8 cellular contexts compared by ENCODE assay signal in genomic region chr9:33167084-33167948, GRCh38. TPM values are rescaled to one million over a fixed set of nuclear protein-coding genes. Genes with fewer than 3 reads are reported as not detected.
A peak's percentile ranks its signal among the peaks of the same experiment; 100 is the strongest.
DNase-seq lines count a peak whose midpoint lies in the region; ATAC-seq and TF ChIP-seq lines count a peak whose summit lies in the region.

TSS of gene B4GALT1 (minus strand) at chr9:33167336. CDS start at chr9:33167169, 167 bp downstream.

- peaks cover 19 to 22% of the 10 kb centered on the region in 2 donors for H3K36me3 Mint-ChIP-seq in activated naive CD4-positive, alpha-beta T cell treated with anti-CD3 and anti-CD28 coated beads, Interleukin-2, amount 50 U/mL, for 72 hours

- POLR2A ChIA-PET in GM10248 (lab: Yijun Ruan, JAX) = interaction anchor here (1.0 to 2.2 kb wide), 4 partner anchors 8 to 142 kb away, joined by 3 to 11 read pairs (median 7); partner anchors contain the start of gene DNAJA1

- H3K27ac Mint-ChIP-seq in activated naive CD4-positive, alpha-beta T cell treated with anti-CD3 and anti-CD28 coated beads, Interleukin-2, amount 50 U/mL, for 72 hours = peak within 1 kb of the TSS; percentile 98 to 99

- CTCF ChIA-PET in GM10248 (lab: Yijun Ruan, JAX) = interaction anchor here (0.8 to 1.9 kb wide), 9 partner anchors 9 to 59 kb away, joined by 3 to 10 read pairs (median 4); no protein-coding TSS in a partner anchor

- H3K27ac ChIP-seq in osteoblast (ENCODE audit: low read depth, low read length) = peak within 1 kb of the TSS; percentile 95
- H3K27ac ChIP-seq in temporal lobe (ENCODE audit: low read depth, low read length) = peak within 1 kb of the TSS; percentile 67

- peaks cover 47% of the 10 kb centered on the region for H3K79me2 ChIP-seq in osteoblast (ENCODE audit: insufficient read depth, low read length)

- H3K4me3 ChIP-seq in osteoblast (ENCODE audit: insufficient read depth, low read length) = peak within 1 kb of the TSS; percentile 91

- no peaks in the 10 kb centered on the region for H3K27me3 ChIP-seq in osteoblast (ENCODE audit: insufficient read depth, low read length)

- peaks cover 45% of the 10 kb centered on the region for H3K4me1 ChIP-seq in osteoblast (ENCODE audit: insufficient read depth, low read length)

- H2AFZ ChIP-seq in osteoblast (ENCODE audit: low read length) = peak within 1 kb of the TSS; percentile 65

- no peaks in the 10 kb centered on the region for H3K9me3 Mint-ChIP-seq in activated naive CD4-positive, alpha-beta T cell treated with anti-CD3 and anti-CD28 coated beads, Interleukin-2, amount 50 U/mL, for 72 hours

- no peaks in the 10 kb centered on the region for H3K36me3 ChIP-seq in osteoblast (ENCODE audit: insufficient read depth, low read length)

- peak; percentile 95 for DNase-seq in GM10248 (ENCODE audit: extremely low spot score)
- peak; percentile 68 for DNase-seq in NCI-H1048 (lab: John Stamatoyannopoulos, UW)
- peak; percentile 96 for DNase-seq in SKM-1 treated with dmso at 0.1 percent for 144 hours (lab: John Stamatoyannopoulos, UW; ENCODE audit: unreplicated experiment)
- DNase-seq in activated naive CD4-positive, alpha-beta T cell treated with anti-CD3 and anti-CD28 coated beads, Interleukin-2, amount 50 U/mL, for 72 hours (ENCODE audit: low spot score in 2 of 2) = peak; percentile 93
- DNase-seq in glomerular endothelial cell (ENCODE audit: extremely low read depth, low read depth, low spot score) = no peak
- DNase-seq in osteoblast (ENCODE audit: insufficient read length, low spot score, missing footprints) = peak; percentile 99

- peak; percentile 54 for ATAC-seq in HG02571 (IDR thresholded peaks at IDR 0.05; ENCODE audit: unreplicated experiment)
- peak; percentile 81 to 85 for ATAC-seq in activated naive CD4-positive, alpha-beta T cell treated with anti-CD3 and anti-CD28 coated beads, Interleukin-2, amount 50 U/mL, for 72 hours

- H4K20me1 ChIP-seq in osteoblast (ENCODE audit: insufficient read depth, low read length) = peaks cover 5% of the 10 kb centered on the region

- H3K9me3 ChIP-seq in osteoblast (ENCODE audit: low read depth, low read length) = no peaks in the 10 kb centered on the region

- peak within 1 kb of the TSS; percentile 92 for H3K4me2 ChIP-seq in osteoblast (ENCODE audit: insufficient read depth, low read length)

- TF ChIP-seq CTCF in GM10248 (IDR thresholded peaks at IDR 0.05; ENCODE audit: control extremely low read depth, extremely low read depth, low read depth, missing control alignments) = no peak
- no peak for TF ChIP-seq CTCF in osteoblast (IDR thresholded peaks at IDR 0.05; ENCODE audit: extremely low read depth, low read depth, low read length)

RNA-seq across cellular contexts. Expression of gene B4GALT1, which starts in this region (rescaled TPM):
- 10 to 100 TPM; 47.8 to 49.2 TPM for total RNA-seq in activated naive CD4-positive, alpha-beta T cell treated with anti-CD3 and anti-CD28 coated beads, Interleukin-2, amount 50 U/mL, for 72 hours
- total RNA-seq in glomerular endothelial cell (57.3 and 71.0 TPM in 2 replicates), osteoblast (63.7 and 76.3 TPM in 2 replicates), temporal lobe (2.2 TPM)

Comparison
In these comparisons a context has a peak if more than half of its experiments do, and no peak if none do; other contexts are left out.
1. RNA of gene B4GALT1 (total RNA-seq): 57.3 to 71.0 TPM in glomerular endothelial cell, 63.7 to 76.3 TPM in osteoblast and 47.8 to 49.2 TPM in activated naive CD4-positive, alpha-beta T cell treated with anti-CD3 and anti-CD28 coated beads, Interleukin-2, amount 50 U/mL, for 72 hours; 2.2 TPM in temporal lobe (single experiment); every median in the first group is over 10 times any median in the second.